2 cellular contexts compared by ENCODE assay signal in the genomic region with DNA sequence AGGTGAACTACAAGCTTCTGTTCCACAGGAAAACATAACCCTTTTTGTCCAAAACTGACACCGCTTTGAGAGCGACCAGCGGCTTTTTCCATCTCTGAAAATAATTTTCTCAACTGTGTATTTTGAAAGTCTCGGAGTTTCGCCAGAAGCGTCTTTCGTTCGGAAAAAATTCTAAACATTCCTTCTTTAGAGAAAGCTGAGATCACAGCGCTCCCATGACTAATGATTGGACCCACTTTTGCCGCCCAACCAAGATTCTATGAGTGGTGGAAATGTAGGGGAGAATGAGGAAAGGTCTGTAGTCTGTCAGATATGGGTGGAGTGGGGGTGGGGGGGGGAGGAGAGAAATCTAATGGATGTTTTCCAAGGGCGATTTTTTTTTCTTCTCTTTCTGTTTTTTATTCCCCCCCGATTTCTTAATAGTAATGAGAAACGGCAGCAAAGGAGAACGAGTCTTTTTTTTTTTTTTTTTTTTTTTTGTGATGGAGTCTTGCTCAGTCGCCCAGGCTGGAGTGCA.
TF ChIP-seq lines count a peak whose summit lies in the region.

No MANE protein-coding gene starts in this region.

TF ChIP-seq in GM23338, 12 proteins besides CTCF, POLR2A, EP300 and RAD21 (continues in another document):
- TF ChIP-seq, protein P1, sequence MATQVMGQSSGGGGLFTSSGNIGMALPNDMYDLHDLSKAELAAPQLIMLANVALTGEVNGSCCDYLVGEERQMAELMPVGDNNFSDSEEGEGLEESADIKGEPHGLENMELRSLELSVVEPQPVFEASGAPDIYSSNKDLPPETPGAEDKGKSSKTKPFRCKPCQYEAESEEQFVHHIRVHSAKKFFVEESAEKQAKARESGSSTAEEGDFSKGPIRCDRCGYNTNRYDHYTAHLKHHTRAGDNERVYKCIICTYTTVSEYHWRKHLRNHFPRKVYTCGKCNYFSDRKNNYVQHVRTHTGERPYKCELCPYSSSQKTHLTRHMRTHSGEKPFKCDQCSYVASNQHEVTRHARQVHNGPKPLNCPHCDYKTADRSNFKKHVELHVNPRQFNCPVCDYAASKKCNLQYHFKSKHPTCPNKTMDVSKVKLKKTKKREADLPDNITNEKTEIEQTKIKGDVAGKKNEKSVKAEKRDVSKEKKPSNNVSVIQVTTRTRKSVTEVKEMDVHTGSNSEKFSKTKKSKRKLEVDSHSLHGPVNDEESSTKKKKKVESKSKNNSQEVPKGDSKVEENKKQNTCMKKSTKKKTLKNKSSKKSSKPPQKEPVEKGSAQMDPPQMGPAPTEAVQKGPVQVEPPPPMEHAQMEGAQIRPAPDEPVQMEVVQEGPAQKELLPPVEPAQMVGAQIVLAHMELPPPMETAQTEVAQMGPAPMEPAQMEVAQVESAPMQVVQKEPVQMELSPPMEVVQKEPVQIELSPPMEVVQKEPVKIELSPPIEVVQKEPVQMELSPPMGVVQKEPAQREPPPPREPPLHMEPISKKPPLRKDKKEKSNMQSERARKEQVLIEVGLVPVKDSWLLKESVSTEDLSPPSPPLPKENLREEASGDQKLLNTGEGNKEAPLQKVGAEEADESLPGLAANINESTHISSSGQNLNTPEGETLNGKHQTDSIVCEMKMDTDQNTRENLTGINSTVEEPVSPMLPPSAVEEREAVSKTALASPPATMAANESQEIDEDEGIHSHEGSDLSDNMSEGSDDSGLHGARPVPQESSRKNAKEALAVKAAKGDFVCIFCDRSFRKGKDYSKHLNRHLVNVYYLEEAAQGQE (IDR thresholded peaks at IDR 0.05; ENCODE audit: unreplicated experiment), result no peak
- no peak for TF ChIP-seq EZH2 (IDR thresholded peaks at IDR 0.05; ENCODE audit: low read depth, unreplicated experiment)
- TF ChIP-seq EZH2phosphoT487 (IDR thresholded peaks at IDR 0.05; ENCODE audit: unreplicated experiment), result no peak
- no peak for TF ChIP-seq POLR2AphosphoS5 (IDR thresholded peaks at IDR 0.05; ENCODE audit: low read depth)
- no peak for TF ChIP-seq JUNB (IDR thresholded peaks at IDR 0.05; ENCODE audit: unreplicated experiment)
- TF ChIP-seq, protein P2, sequence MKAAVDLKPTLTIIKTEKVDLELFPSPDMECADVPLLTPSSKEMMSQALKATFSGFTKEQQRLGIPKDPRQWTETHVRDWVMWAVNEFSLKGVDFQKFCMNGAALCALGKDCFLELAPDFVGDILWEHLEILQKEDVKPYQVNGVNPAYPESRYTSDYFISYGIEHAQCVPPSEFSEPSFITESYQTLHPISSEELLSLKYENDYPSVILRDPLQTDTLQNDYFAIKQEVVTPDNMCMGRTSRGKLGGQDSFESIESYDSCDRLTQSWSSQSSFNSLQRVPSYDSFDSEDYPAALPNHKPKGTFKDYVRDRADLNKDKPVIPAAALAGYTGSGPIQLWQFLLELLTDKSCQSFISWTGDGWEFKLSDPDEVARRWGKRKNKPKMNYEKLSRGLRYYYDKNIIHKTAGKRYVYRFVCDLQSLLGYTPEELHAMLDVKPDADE (IDR thresholded peaks at IDR 0.05), result no peak
- no peak for TF ChIP-seq STAT1 (IDR thresholded peaks at IDR 0.05; ENCODE audit: unreplicated experiment)
- TF ChIP-seq, protein P3, sequence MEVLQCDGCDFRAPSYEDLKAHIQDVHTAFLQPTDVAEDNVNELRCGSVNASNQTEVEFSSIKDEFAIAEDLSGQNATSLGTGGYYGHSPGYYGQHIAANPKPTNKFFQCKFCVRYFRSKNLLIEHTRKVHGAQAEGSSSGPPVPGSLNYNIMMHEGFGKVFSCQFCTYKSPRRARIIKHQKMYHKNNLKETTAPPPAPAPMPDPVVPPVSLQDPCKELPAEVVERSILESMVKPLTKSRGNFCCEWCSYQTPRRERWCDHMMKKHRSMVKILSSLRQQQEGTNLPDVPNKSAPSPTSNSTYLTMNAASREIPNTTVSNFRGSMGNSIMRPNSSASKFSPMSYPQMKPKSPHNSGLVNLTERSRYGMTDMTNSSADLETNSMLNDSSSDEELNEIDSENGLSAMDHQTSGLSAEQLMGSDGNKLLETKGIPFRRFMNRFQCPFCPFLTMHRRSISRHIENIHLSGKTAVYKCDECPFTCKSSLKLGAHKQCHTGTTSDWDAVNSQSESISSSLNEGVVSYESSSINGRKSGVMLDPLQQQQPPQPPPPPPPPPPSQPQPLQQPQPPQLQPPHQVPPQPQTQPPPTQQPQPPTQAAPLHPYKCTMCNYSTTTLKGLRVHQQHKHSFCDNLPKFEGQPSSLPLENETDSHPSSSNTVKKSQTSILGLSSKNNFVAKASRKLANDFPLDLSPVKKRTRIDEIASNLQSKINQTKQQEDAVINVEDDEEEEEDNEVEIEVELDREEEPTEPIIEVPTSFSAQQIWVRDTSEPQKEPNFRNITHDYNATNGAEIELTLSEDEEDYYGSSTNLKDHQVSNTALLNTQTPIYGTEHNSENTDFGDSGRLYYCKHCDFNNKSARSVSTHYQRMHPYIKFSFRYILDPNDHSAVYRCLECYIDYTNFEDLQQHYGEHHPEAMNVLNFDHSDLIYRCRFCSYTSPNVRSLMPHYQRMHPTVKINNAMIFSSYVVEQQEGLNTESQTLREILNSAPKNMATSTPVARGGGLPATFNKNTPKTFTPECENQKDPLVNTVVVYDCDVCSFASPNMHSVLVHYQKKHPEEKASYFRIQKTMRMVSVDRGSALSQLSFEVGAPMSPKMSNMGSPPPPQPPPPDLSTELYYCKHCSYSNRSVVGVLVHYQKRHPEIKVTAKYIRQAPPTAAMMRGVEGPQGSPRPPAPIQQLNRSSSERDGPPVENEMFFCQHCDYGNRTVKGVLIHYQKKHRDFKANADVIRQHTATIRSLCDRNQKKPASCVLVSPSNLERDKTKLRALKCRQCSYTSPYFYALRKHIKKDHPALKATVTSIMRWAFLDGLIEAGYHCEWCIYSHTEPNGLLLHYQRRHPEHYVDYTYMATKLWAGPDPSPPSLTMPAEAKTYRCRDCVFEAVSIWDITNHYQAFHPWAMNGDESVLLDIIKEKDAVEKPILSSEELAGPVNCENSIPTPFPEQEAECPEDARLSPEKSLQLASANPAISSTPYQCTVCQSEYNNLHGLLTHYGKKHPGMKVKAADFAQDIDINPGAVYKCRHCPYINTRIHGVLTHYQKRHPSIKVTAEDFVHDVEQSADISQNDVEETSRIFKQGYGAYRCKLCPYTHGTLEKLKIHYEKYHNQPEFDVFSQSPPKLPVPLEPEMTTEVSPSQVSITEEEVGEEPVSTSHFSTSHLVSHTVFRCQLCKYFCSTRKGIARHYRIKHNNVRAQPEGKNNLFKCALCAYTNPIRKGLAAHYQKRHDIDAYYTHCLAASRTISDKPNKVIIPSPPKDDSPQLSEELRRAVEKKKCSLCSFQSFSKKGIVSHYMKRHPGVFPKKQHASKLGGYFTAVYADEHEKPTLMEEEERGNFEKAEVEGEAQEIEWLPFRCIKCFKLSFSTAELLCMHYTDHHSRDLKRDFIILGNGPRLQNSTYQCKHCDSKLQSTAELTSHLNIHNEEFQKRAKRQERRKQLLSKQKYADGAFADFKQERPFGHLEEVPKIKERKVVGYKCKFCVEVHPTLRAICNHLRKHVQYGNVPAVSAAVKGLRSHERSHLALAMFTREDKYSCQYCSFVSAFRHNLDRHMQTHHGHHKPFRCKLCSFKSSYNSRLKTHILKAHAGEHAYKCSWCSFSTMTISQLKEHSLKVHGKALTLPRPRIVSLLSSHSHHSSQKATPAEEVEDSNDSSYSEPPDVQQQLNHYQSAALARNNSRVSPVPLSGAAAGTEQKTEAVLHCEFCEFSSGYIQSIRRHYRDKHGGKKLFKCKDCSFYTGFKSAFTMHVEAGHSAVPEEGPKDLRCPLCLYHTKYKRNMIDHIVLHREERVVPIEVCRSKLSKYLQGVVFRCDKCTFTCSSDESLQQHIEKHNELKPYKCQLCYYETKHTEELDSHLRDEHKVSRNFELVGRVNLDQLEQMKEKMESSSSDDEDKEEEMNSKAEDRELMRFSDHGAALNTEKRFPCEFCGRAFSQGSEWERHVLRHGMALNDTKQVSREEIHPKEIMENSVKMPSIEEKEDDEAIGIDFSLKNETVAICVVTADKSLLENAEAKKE (CRISPR knock-in tag; IDR thresholded peaks at IDR 0.05), result no peak
- no peak for TF ChIP-seq CREB1 (CRISPR knock-in tag; IDR thresholded peaks at IDR 0.05; ENCODE audit: low read depth)

TF ChIP-seq in IMR-90, 13 proteins besides CTCF, POLR2A, EP300 and RAD21:
- TF ChIP-seq MAFK (IDR thresholded peaks at IDR 0.05; ENCODE audit: low read depth, low read length), result no peak
- TF ChIP-seq FOS (IDR thresholded peaks at IDR 0.05; ENCODE audit: low read depth, low read length), result no peak
- TF ChIP-seq MAZ (IDR thresholded peaks at IDR 0.05; ENCODE audit: borderline replicate concordance, low read depth, low read length), result no peak
- TF ChIP-seq SMC3 (IDR thresholded peaks at IDR 0.05; ENCODE audit: low read depth, low read length), result no peak
- TF ChIP-seq, protein P4, sequence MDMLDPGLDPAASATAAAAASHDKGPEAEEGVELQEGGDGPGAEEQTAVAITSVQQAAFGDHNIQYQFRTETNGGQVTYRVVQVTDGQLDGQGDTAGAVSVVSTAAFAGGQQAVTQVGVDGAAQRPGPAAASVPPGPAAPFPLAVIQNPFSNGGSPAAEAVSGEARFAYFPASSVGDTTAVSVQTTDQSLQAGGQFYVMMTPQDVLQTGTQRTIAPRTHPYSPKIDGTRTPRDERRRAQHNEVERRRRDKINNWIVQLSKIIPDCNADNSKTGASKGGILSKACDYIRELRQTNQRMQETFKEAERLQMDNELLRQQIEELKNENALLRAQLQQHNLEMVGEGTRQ (IDR thresholded peaks at IDR 0.05; ENCODE audit: low read depth, low read length), result no peak
- no peak for TF ChIP-seq RCOR1 (IDR thresholded peaks at IDR 0.05; ENCODE audit: insufficient replicate concordance, low read length)
- no peak for TF ChIP-seq CHD1 (IDR thresholded peaks at IDR 0.05; ENCODE audit: low read depth, low read length)
- TF ChIP-seq CEBPB (IDR thresholded peaks at IDR 0.05; ENCODE audit: low read depth, low read length), result no peak
- TF ChIP-seq, protein P5, sequence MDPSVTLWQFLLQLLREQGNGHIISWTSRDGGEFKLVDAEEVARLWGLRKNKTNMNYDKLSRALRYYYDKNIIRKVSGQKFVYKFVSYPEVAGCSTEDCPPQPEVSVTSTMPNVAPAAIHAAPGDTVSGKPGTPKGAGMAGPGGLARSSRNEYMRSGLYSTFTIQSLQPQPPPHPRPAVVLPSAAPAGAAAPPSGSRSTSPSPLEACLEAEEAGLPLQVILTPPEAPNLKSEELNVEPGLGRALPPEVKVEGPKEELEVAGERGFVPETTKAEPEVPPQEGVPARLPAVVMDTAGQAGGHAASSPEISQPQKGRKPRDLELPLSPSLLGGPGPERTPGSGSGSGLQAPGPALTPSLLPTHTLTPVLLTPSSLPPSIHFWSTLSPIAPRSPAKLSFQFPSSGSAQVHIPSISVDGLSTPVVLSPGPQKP (IDR thresholded peaks at IDR 0.05; ENCODE audit: borderline replicate concordance, low read depth, low read length), result no peak
- TF ChIP-seq BHLHE40 (IDR thresholded peaks at IDR 0.05; ENCODE audit: low read depth, low read length), result no peak
- TF ChIP-seq MXI1 (IDR thresholded peaks at IDR 0.05; ENCODE audit: borderline replicate concordance, low read depth, low read length), result no peak
